ENCODE assay signal across 1 cellular context in the genomic region with DNA sequence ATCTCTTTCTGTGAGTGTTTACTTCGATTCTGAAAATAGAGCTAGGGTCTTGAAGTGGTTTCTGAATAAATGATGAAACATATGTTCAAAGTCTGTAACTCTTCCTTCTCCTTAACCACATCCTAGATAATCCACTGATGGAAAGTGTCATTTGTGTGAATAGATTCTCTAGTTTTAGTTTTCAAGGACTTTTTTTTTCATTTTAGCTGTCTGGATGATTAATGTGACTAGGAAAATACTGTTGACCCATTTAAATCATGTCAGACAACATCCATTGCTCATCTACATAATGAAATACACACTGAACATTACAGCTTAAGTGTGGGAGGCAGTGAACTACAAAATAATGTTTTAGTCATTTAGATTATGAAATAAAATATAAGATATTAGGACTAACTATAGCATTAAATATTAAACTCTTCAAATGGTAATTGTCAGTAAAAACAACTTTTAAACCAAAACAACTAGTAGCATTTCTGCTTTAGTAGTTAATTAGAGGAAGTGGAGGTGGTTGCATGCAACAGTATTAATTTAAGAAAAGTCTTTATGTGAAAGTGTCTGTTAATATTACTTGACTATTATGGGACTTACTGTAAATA.
TF ChIP-seq lines count a peak whose summit lies in the region.

No MANE protein-coding gene starts in this region.

TF ChIP-seq in K562, 482 proteins besides CTCF, POLR2A, EP300 and RAD21 (continues in another document):
- TF ChIP-seq MED1 (CRISPR knock-in tag; IDR thresholded peaks at IDR 0.05; ENCODE audit: borderline replicate concordance) (no peak), HNRNPH1 (optimal IDR thresholded peaks at IDR 0.05; ENCODE audit: low read depth, low read length) (no peak), TCF7L2 (IDR thresholded peaks at IDR 0.05; ENCODE audit: low read depth, low read length) (no peak), ZFPM2 (CRISPR knock-in tag; IDR thresholded peaks at IDR 0.05) (no peak), ZNF778 (CRISPR knock-in tag; IDR thresholded peaks at IDR 0.05) (no peak), TBP (optimal IDR thresholded peaks at IDR 0.05; ENCODE audit: low read depth, low read length) (no peak), CBFB (CRISPR knock-in tag; IDR thresholded peaks at IDR 0.05) (no peak), KAT8 (IDR thresholded peaks at IDR 0.05; ENCODE audit: low read depth) (no peak), MYNN (IDR thresholded peaks at IDR 0.05) (no peak), MYNN (CRISPR knock-in tag; IDR thresholded peaks at IDR 0.05) (no peak), HDAC6 (IDR thresholded peaks at IDR 0.05; ENCODE audit: low read depth, low read length) (no peak), POLR2B (IDR thresholded peaks at IDR 0.05; ENCODE audit: low read depth, partially characterized antibody) (no peak), EZH2 (IDR thresholded peaks at IDR 0.05; ENCODE audit: borderline replicate concordance, low read depth, low read length) (no peak), EGR1 (conservative IDR thresholded peaks at IDR 0.05) (no peak), PYGO2 (tag; IDR thresholded peaks at IDR 0.05) (peak; percentile 64; the same call in 1 of the 2 replicates), ZNF445 (CRISPR knock-in tag; IDR thresholded peaks at IDR 0.05; ENCODE audit: low read depth) (no peak), NFATC3 (IDR thresholded peaks at IDR 0.05) (peak; percentile 94; the same call in 1 of the 2 replicates), GATAD2B (IDR thresholded peaks at IDR 0.05; ENCODE audit: borderline replicate concordance) (no peak), ZBTB7A (IDR thresholded peaks at IDR 0.05; ENCODE audit: borderline replicate concordance, control insufficient read depth, low read depth, low read length) (no peak), ZNF384 (IDR thresholded peaks at IDR 0.05; ENCODE audit: low read depth, low read length) (peak; percentile 97), HIVEP1 (CRISPR knock-in tag; IDR thresholded peaks at IDR 0.05) (no peak), ZNF785 (CRISPR knock-in tag; IDR thresholded peaks at IDR 0.05) (no peak), ARID1B (IDR thresholded peaks at IDR 0.05) (peak; percentile 84), WHSC1 (IDR thresholded peaks at IDR 0.05; ENCODE audit: low read length) (no peak), SMAD4 (CRISPR knock-in tag; conservative IDR thresholded peaks at IDR 0.05) (peak; percentile 85), ZNF707 (CRISPR knock-in tag; conservative IDR thresholded peaks at IDR 0.05) (no peak), ZNF197 (CRISPR knock-in tag; IDR thresholded peaks at IDR 0.05; ENCODE audit: low read depth) (peak; percentile 79; the same call in 1 of the 2 replicates), MTA2 (IDR thresholded peaks at IDR 0.05; ENCODE audit: low read depth) (no peak), PCBP1 (IDR thresholded peaks at IDR 0.05; ENCODE audit: low read depth, low read length, poor library complexity, severe bottlenecking) (no peak)
- TF ChIP-seq, protein P1, sequence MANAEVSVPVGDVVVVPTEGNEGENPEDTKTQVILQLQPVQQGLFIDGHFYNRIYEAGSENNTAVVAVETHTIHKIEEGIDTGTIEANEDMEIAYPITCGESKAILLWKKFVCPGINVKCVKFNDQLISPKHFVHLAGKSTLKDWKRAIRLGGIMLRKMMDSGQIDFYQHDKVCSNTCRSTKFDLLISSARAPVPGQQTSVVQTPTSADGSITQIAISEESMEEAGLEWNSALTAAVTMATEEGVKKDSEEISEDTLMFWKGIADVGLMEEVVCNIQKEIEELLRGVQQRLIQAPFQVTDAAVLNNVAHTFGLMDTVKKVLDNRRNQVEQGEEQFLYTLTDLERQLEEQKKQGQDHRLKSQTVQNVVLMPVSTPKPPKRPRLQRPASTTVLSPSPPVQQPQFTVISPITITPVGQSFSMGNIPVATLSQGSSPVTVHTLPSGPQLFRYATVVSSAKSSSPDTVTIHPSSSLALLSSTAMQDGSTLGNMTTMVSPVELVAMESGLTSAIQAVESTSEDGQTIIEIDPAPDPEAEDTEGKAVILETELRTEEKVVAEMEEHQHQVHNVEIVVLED (CRISPR knock-in tag; IDR thresholded peaks at IDR 0.05): no peak
- TF ChIP-seq, protein P2, sequence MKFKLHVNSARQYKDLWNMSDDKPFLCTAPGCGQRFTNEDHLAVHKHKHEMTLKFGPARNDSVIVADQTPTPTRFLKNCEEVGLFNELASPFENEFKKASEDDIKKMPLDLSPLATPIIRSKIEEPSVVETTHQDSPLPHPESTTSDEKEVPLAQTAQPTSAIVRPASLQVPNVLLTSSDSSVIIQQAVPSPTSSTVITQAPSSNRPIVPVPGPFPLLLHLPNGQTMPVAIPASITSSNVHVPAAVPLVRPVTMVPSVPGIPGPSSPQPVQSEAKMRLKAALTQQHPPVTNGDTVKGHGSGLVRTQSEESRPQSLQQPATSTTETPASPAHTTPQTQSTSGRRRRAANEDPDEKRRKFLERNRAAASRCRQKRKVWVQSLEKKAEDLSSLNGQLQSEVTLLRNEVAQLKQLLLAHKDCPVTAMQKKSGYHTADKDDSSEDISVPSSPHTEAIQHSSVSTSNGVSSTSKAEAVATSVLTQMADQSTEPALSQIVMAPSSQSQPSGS (CRISPR knock-in tag; IDR thresholded peaks at IDR 0.05): no peak
- TF ChIP-seq, protein P3, sequence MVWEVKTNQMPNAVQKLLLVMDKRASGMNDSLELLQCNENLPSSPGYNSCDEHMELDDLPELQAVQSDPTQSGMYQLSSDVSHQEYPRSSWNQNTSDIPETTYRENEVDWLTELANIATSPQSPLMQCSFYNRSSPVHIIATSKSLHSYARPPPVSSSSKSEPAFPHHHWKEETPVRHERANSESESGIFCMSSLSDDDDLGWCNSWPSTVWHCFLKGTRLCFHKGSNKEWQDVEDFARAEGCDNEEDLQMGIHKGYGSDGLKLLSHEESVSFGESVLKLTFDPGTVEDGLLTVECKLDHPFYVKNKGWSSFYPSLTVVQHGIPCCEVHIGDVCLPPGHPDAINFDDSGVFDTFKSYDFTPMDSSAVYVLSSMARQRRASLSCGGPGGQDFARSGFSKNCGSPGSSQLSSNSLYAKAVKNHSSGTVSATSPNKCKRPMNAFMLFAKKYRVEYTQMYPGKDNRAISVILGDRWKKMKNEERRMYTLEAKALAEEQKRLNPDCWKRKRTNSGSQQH (CRISPR knock-in tag; IDR thresholded peaks at IDR 0.05): no peak
- TF ChIP-seq, protein P4, sequence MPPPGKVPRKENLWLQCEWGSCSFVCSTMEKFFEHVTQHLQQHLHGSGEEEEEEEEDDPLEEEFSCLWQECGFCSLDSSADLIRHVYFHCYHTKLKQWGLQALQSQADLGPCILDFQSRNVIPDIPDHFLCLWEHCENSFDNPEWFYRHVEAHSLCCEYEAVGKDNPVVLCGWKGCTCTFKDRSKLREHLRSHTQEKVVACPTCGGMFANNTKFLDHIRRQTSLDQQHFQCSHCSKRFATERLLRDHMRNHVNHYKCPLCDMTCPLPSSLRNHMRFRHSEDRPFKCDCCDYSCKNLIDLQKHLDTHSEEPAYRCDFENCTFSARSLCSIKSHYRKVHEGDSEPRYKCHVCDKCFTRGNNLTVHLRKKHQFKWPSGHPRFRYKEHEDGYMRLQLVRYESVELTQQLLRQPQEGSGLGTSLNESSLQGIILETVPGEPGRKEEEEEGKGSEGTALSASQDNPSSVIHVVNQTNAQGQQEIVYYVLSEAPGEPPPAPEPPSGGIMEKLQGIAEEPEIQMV (tag; conservative IDR thresholded peaks at IDR 0.05; ENCODE audit: low read depth): no peak
- TF ChIP-seq, protein P5, sequence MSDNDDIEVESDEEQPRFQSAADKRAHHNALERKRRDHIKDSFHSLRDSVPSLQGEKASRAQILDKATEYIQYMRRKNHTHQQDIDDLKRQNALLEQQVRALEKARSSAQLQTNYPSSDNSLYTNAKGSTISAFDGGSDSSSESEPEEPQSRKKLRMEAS (CRISPR knock-in tag; IDR thresholded peaks at IDR 0.05): no peak
- TF ChIP-seq, protein P6, sequence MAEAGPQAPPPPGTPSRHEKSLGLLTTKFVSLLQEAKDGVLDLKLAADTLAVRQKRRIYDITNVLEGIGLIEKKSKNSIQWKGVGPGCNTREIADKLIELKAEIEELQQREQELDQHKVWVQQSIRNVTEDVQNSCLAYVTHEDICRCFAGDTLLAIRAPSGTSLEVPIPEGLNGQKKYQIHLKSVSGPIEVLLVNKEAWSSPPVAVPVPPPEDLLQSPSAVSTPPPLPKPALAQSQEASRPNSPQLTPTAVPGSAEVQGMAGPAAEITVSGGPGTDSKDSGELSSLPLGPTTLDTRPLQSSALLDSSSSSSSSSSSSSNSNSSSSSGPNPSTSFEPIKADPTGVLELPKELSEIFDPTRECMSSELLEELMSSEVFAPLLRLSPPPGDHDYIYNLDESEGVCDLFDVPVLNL (CRISPR knock-in tag; IDR thresholded peaks at IDR 0.05; ENCODE audit: low read depth): no peak
- TF ChIP-seq, protein P7, sequence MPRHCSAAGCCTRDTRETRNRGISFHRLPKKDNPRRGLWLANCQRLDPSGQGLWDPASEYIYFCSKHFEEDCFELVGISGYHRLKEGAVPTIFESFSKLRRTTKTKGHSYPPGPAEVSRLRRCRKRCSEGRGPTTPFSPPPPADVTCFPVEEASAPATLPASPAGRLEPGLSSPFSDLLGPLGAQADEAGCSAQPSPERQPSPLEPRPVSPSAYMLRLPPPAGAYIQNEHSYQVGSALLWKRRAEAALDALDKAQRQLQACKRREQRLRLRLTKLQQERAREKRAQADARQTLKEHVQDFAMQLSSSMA (CRISPR knock-in tag; IDR thresholded peaks at IDR 0.05): no peak
- TF ChIP-seq, protein P8, sequence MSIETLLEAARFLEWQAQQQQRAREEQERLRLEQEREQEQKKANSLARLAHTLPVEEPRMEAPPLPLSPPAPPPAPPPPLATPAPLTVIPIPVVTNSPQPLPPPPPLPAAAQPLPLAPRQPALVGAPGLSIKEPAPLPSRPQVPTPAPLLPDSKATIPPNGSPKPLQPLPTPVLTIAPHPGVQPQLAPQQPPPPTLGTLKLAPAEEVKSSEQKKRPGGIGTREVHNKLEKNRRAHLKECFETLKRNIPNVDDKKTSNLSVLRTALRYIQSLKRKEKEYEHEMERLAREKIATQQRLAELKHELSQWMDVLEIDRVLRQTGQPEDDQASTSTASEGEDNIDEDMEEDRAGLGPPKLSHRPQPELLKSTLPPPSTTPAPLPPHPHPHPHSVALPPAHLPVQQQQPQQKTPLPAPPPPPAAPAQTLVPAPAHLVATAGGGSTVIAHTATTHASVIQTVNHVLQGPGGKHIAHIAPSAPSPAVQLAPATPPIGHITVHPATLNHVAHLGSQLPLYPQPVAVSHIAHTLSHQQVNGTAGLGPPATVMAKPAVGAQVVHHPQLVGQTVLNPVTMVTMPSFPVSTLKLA (conservative IDR thresholded peaks at IDR 0.05): no peak
- TF ChIP-seq, protein P9, sequence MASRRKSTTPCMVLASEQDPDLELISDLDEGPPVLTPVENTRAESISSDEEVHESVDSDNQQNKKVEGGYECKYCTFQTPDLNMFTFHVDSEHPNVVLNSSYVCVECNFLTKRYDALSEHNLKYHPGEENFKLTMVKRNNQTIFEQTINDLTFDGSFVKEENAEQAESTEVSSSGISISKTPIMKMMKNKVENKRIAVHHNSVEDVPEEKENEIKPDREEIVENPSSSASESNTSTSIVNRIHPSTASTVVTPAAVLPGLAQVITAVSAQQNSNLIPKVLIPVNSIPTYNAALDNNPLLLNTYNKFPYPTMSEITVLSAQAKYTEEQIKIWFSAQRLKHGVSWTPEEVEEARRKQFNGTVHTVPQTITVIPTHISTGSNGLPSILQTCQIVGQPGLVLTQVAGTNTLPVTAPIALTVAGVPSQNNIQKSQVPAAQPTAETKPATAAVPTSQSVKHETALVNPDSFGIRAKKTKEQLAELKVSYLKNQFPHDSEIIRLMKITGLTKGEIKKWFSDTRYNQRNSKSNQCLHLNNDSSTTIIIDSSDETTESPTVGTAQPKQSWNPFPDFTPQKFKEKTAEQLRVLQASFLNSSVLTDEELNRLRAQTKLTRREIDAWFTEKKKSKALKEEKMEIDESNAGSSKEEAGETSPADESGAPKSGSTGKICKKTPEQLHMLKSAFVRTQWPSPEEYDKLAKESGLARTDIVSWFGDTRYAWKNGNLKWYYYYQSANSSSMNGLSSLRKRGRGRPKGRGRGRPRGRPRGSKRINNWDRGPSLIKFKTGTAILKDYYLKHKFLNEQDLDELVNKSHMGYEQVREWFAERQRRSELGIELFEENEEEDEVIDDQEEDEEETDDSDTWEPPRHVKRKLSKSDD (conservative IDR thresholded peaks at IDR 0.05; ENCODE audit: low read length): no peak
- TF ChIP-seq, protein P10, sequence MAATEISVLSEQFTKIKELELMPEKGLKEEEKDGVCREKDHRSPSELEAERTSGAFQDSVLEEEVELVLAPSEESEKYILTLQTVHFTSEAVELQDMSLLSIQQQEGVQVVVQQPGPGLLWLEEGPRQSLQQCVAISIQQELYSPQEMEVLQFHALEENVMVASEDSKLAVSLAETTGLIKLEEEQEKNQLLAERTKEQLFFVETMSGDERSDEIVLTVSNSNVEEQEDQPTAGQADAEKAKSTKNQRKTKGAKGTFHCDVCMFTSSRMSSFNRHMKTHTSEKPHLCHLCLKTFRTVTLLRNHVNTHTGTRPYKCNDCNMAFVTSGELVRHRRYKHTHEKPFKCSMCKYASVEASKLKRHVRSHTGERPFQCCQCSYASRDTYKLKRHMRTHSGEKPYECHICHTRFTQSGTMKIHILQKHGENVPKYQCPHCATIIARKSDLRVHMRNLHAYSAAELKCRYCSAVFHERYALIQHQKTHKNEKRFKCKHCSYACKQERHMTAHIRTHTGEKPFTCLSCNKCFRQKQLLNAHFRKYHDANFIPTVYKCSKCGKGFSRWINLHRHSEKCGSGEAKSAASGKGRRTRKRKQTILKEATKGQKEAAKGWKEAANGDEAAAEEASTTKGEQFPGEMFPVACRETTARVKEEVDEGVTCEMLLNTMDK (IDR thresholded peaks at IDR 0.05; ENCODE audit: borderline replicate concordance, insufficient read depth, low read depth, low read length, poor library complexity, severe bottlenecking): no peak
